Comparison of ENCODE assay signal across 24 cellular contexts in genomic region chr20:23602261-23602660, GRCh38. TPM values are rescaled to one million over a fixed set of nuclear protein-coding genes. Genes with fewer than 3 reads are reported as not detected.
"Had no signal": no experiment of that assay in that cellular context is flagged by ENCODE, and none has a peak within 500 bp of the region (broad histone marks: within the 10 kb centered on the region; RNA-seq: fewer than 3 reads in every experiment).

No MANE protein-coding gene starts in this region.

- H3K27me3 ChIP-seq: breast epithelium, suprapubic skin had no signal

- H3K4me3 ChIP-seq: breast epithelium, heart right ventricle, skin epidermis, suprapubic skin had no signal

- DNase-seq: activated CD4-positive, alpha-beta T cell treated with anti-CD3 and anti-CD28 coated beads, Interleukin-2, amount 10 ng/mL, durations not matched to agents 24 days and 14 days; activated CD8-positive, alpha-beta T cell treated with anti-CD3 and anti-CD28 coated beads for 36 hours; activated naive CD4-positive, alpha-beta T cell treated with anti-CD3 and anti-CD28 coated beads for 36 hours; activated naive CD8-positive, alpha-beta T cell treated with anti-CD3 and anti-CD28 coated beads, Interleukin-2, amount 50 U/mL, for 24 hours; activated T-cell treated with anti-CD3 and anti-CD28 coated beads, Interleukin-2, amount 50 U/mL, for 1 hour; aorta; cerebellar nuclear complex; cortex of kidney; effector CD4-positive, alpha-beta T cell; heart right ventricle; immature natural killer cell; left ventricle myocardium superior; right cardiac atrium; stimulated activated naive CD8-positive, alpha-beta T cell treated with anti-CD3 and anti-CD28 coated beads, Interleukin-15, amount 100 ng/mL, for 72 hours; T1000 had no signal

- ATAC-seq: activated CD8-positive, alpha-beta T cell treated with anti-CD3 and anti-CD28 coated beads for 36 hours; activated naive CD8-positive, alpha-beta T cell treated with anti-CD3 and anti-CD28 coated beads, Interleukin-2, amount 50 U/mL, for 24 hours; activated T-helper 17 cell treated with anti-CD3 and anti-CD28 coated beads, Interleukin-2, amount 50 U/mL, for 72 hours; heart right ventricle; left ventricle myocardium superior; right cardiac atrium; stimulated activated naive CD8-positive, alpha-beta T cell treated with anti-CD3 and anti-CD28 coated beads, Interleukin-15, amount 100 ng/mL, for 72 hours had no signal

- H3K27ac ChIP-seq: breast epithelium, heart right ventricle, skin epidermis, suprapubic skin had no signal

- H3K4me1 ChIP-seq: breast epithelium had no signal

- H3K36me3 ChIP-seq: breast epithelium, heart right ventricle, suprapubic skin had no signal

- H3K9me3 ChIP-seq: breast epithelium, heart right ventricle, suprapubic skin had no signal

RNA-seq across cellular contexts. Expression of gene CST9, which starts 3.5 kb away (rescaled TPM):
- total RNA-seq: activated CD4-positive, alpha-beta T cell treated with anti-CD3 and anti-CD28 coated beads, Interleukin-2, amount 10 ng/mL, durations not matched to agents 24 days and 14 days; activated CD8-positive, alpha-beta T cell treated with anti-CD3 and anti-CD28 coated beads for 36 hours; activated naive CD4-positive, alpha-beta T cell treated with anti-CD3 and anti-CD28 coated beads for 36 hours; activated T-helper 17 cell treated with anti-CD3 and anti-CD28 coated beads, Interleukin-2, amount 50 U/mL, for 72 hours; aorta; heart right ventricle; left ventricle myocardium superior; myocyte; progenitor cell of endocrine pancreas; right cardiac atrium; suprapubic skin had no signal
- polyA plus RNA-seq: aorta, heart right ventricle, immature natural killer cell, neural cell, right cardiac atrium had no signal

RNA-seq across cellular contexts. Expression of gene CST9L, which starts 34.0 kb away (rescaled TPM):
- total RNA-seq: activated CD4-positive, alpha-beta T cell treated with anti-CD3 and anti-CD28 coated beads, Interleukin-2, amount 10 ng/mL, durations not matched to agents 24 days and 14 days; activated CD8-positive, alpha-beta T cell treated with anti-CD3 and anti-CD28 coated beads for 36 hours; activated naive CD4-positive, alpha-beta T cell treated with anti-CD3 and anti-CD28 coated beads for 36 hours; activated T-helper 17 cell treated with anti-CD3 and anti-CD28 coated beads, Interleukin-2, amount 50 U/mL, for 72 hours; aorta; breast epithelium; heart right ventricle; left ventricle myocardium superior; myocyte; omental fat pad; progenitor cell of endocrine pancreas; right cardiac atrium; suprapubic skin had no signal
- polyA plus RNA-seq: aorta, esophagus, heart right ventricle, immature natural killer cell, neural cell, right cardiac atrium had no signal

RNA-seq across cellular contexts. Expression of gene CST3, which starts 35.5 kb away (rescaled TPM):
- total RNA-seq: activated T-helper 17 cell treated with anti-CD3 and anti-CD28 coated beads, Interleukin-2, amount 50 U/mL, for 72 hours had no signal
